12 cellular contexts compared by ENCODE assay signal in genomic region chr5:149776376-149777305, GRCh38. TPM values are rescaled to one million over a fixed set of nuclear protein-coding genes. Genes with fewer than 3 reads are reported as not detected.
DNase-seq lines count a peak whose midpoint lies in the region; ATAC-seq and TF ChIP-seq lines count a peak whose summit lies in the region.
"Had no signal": no experiment of that assay in that cellular context is flagged by ENCODE, and none has a peak within 500 bp of the region (broad histone marks: within the 10 kb centered on the region; RNA-seq: fewer than 3 reads in every experiment).

No MANE protein-coding gene starts in this region.

- peak overlapping the region; percentile 82 for H3K27ac ChIP-seq in colonic mucosa
- H3K27ac ChIP-seq in CD4-positive, alpha-beta memory T cell (ENCODE audit: low read depth, low read length), result no peak overlapping the region
- H3K27ac ChIP-seq: thoracic aorta had no signal

- no peaks in the 10 kb centered on the region for H3K27me3 ChIP-seq in colonic mucosa
- H3K27me3 ChIP-seq in CD4-positive, alpha-beta memory T cell (ENCODE audit: insufficient read depth, low read length), result no peaks in the 10 kb centered on the region

- no peak for ATAC-seq in GM19463 (IDR thresholded peaks at IDR 0.05; ENCODE audit: unreplicated experiment)

- H3K4me3 Mint-ChIP-seq in IgD-negative memory B cell, result peak overlapping the region in 2 of 4 donors; percentile 83 to 91
- peak overlapping the region; percentile 32 for H3K4me3 Mint-ChIP-seq in nephron progenitor cell
- peak overlapping the region in 1 of 8 donors; percentile 23 for H3K4me3 Mint-ChIP-seq in CD4-positive, alpha-beta memory T cell
- no peak overlapping the region for H3K4me3 Mint-ChIP-seq in mesothelial cell of epicardium
- H3K4me3 Mint-ChIP-seq: central memory CD8-positive, alpha-beta T cell had no signal

- H3K36me3 ChIP-seq in colonic mucosa, result no peaks in the 10 kb centered on the region
- H3K36me3 ChIP-seq in CD4-positive, alpha-beta memory T cell (ENCODE audit: insufficient read depth, low read length), result no peaks in the 10 kb centered on the region
- H3K36me3 ChIP-seq: thoracic aorta had no signal

- intact Hi-C loops in colonic mucosa (cut with DNase I), result no loop called here
- intact Hi-C loops in CD4-positive, alpha-beta memory T cell (cut with micrococcal nuclease), result no loop called here

- H3K4me3 ChIP-seq in colonic mucosa, result no peak overlapping the region
- H3K4me3 ChIP-seq in CD4-positive, alpha-beta memory T cell (ENCODE audit: low read length in 2 of 2), result no peak overlapping the region
- H3K4me3 ChIP-seq: thoracic aorta had no signal

- H3K4me1 ChIP-seq in colonic mucosa, result peaks cover 54% of the 10 kb centered on the region
- H3K4me1 ChIP-seq in CD4-positive, alpha-beta memory T cell (ENCODE audit: insufficient read depth, low read length), result peaks cover 5% of the 10 kb centered on the region

- H3K4me1 Mint-ChIP-seq in IgD-negative memory B cell (peaks cover 34 to 63% (median 53%) of the 10 kb centered on the region in 3 donors), nephron progenitor cell (peaks cover 68% of the 10 kb centered on the region), mesothelial cell of epicardium (peaks cover 31% of the 10 kb centered on the region)
- H3K4me1 Mint-ChIP-seq in CD4-positive, alpha-beta memory T cell, result peaks cover 0 to 13% (median 7%) of the 10 kb centered on the region in 4 donors

- TF ChIP-seq CTCF in colonic mucosa (IDR thresholded peaks at IDR 0.05) (no peak), nephron progenitor cell (IDR thresholded peaks at IDR 0.05) (no peak), mesothelial cell of epicardium (IDR thresholded peaks at IDR 0.05; ENCODE audit: unreplicated experiment) (no peak)

- H3K36me3 Mint-ChIP-seq in IgD-negative memory B cell (no peaks in the 10 kb centered on the region), nephron progenitor cell (ENCODE audit: low read depth) (no peaks in the 10 kb centered on the region), mesothelial cell of epicardium (no peaks in the 10 kb centered on the region)
- H3K36me3 Mint-ChIP-seq in CD4-positive, alpha-beta memory T cell, result peaks cover 5 to 18% of the 10 kb centered on the region in 2 donors

- peak overlapping the region; percentile 1 to 80 (median 78) for H3K27ac Mint-ChIP-seq in IgD-negative memory B cell
- H3K27ac Mint-ChIP-seq in nephron progenitor cell, result peak overlapping the region; percentile 24
- peak overlapping the region in 3 of 7 donors; percentile 8 to 47 (median 19) for H3K27ac Mint-ChIP-seq in CD4-positive, alpha-beta memory T cell
- H3K27ac Mint-ChIP-seq in mesothelial cell of epicardium, result no peak overlapping the region

- DNase-seq in CD1c-positive myeloid dendritic cell (ENCODE audit: extremely low spot score) (peak; percentile 42), colonic mucosa (peak; percentile 85), nephron progenitor cell (no peak), globus pallidus (ENCODE audit: low spot score) (no peak), mesothelial cell of epicardium (ENCODE audit: low spot score in 2 of 2, unreplicated experiment in 2 of 2) (no peak)
- DNase-seq in CD4-positive, alpha-beta memory T cell, result no peak
- DNase-seq: foreskin melanocyte; stimulated activated CD4-positive, alpha-beta T cell treated with anti-CD3 and anti-CD28 coated beads, Interleukin-1b, Interleukin-23, amount 100 ng/mL, for 48 hours had no signal

- peak overlapping the region; percentile 24 to 85 for H3K9ac ChIP-seq in colonic mucosa (ENCODE audit: low read depth in 2 of 2, low read length in 2 of 2)

- POLR2A ChIA-PET in CD4-positive, alpha-beta memory T cell (lab: Charles Lee; ENCODE audit: partially characterized antibody), result no interaction called here

- H3K27me3 Mint-ChIP-seq in IgD-negative memory B cell (no peaks in the 10 kb centered on the region), nephron progenitor cell (ENCODE audit: low read depth, poor library complexity) (peaks cover 2% of the 10 kb centered on the region), mesothelial cell of epicardium (ENCODE audit: low read depth) (no peaks in the 10 kb centered on the region)
- no peaks in the 10 kb centered on the region for H3K27me3 Mint-ChIP-seq in CD4-positive, alpha-beta memory T cell
- H3K27me3 Mint-ChIP-seq: central memory CD8-positive, alpha-beta T cell had no signal

- H3K9me3 Mint-ChIP-seq in IgD-negative memory B cell (peaks cover 0 to 4% (median 0%) of the 10 kb centered on the region in 3 donors), nephron progenitor cell (no peaks in the 10 kb centered on the region), mesothelial cell of epicardium (no peaks in the 10 kb centered on the region)
- H3K9me3 Mint-ChIP-seq in CD4-positive, alpha-beta memory T cell, result peaks cover 0 to 20% (median 7%) of the 10 kb centered on the region in 8 donors

- H3K9me3 ChIP-seq in colonic mucosa, result no peaks in the 10 kb centered on the region
- H3K9me3 ChIP-seq in CD4-positive, alpha-beta memory T cell (ENCODE audit: control insufficient read depth in 1 of 2, low read length in 2 of 2), result peaks cover 0 to 10% of the 10 kb centered on the region in 2 donors

- CTCF ChIA-PET in CD4-positive, alpha-beta memory T cell (lab: Charles Lee; ENCODE audit: partially characterized antibody), result no interaction called here

RNA-seq across cellular contexts. Expression of gene PPARGC1B, which starts 46.5 kb away (rescaled TPM):
- 10.9 TPM for polyA plus RNA-seq in IgD-negative memory B cell
- total RNA-seq in colonic mucosa (10 to 100 TPM; 13.9 to 41.8 TPM), mesothelial cell of epicardium (0.99 to 1.3 TPM (median 1.00 TPM) in 3 replicates)
- total RNA-seq in CD4-positive, alpha-beta memory T cell, result 1 to 10 TPM; 3.3 to 3.6 TPM
- polyA plus RNA-seq in CD4-positive, alpha-beta memory T cell, result 1 to 10 TPM in 1 of 2 donors, under 1 TPM in 1; 0.29 to 3.0 TPM

Comparison
In these comparisons a context has a peak if more than half of its experiments do, and no peak if none do; other contexts are left out.
1. DNase-seq: peak in CD1c-positive myeloid dendritic cell (single experiment) and colonic mucosa (single experiment); none in nephron progenitor cell (single experiment), CD4-positive, alpha-beta memory T cell (0 of 5), globus pallidus (single experiment) and mesothelial cell of epicardium (0 of 2).